2 cellular contexts compared by ENCODE assay signal in the genomic region with DNA sequence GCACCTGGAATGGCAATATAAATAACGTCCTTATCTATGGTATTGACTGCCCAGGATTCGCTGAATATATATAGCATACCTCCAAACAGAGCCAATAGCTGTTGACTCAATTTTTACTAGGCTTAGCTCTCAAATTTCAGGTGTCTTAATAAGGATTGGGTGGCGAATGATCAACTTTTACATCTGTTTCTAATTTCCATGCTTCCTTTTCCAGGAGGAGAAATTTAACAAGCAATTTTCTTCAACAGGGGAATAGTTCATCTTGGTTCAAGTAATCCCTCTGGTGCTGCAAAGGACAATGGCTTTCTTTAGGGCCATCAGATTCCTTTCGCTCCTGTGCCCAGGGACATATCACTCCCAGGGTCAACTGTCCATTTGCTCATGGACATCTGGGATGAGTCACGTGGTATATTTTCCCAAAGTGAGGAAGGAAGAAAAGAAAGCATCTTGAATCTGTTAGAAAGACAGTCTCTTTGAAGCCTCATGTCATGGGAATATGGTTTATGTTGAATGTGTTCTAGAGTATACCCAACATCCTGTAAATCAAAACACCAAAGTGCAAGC.
A peak's percentile ranks its signal among the peaks of the same experiment; 100 is the strongest.
TF ChIP-seq lines count a peak whose summit lies in the region.

No MANE protein-coding gene starts in this region.

TF ChIP-seq in HEK293, 187 proteins besides CTCF, POLR2A, EP300 and RAD21:
- TF ChIP-seq ZNF529 (tag by site-specific recombination; IDR thresholded peaks at IDR 0.05; ENCODE audit: insufficient replicate concordance) (no peak), FEZF1 (tag by site-specific recombination; IDR thresholded peaks at IDR 0.05) (0 out of 2 replicates have a peak, but pooled peaks have one; percentile 15)

TF ChIP-seq in K562, 482 proteins besides CTCF, POLR2A, EP300 and RAD21:
- TF ChIP-seq, protein P1, sequence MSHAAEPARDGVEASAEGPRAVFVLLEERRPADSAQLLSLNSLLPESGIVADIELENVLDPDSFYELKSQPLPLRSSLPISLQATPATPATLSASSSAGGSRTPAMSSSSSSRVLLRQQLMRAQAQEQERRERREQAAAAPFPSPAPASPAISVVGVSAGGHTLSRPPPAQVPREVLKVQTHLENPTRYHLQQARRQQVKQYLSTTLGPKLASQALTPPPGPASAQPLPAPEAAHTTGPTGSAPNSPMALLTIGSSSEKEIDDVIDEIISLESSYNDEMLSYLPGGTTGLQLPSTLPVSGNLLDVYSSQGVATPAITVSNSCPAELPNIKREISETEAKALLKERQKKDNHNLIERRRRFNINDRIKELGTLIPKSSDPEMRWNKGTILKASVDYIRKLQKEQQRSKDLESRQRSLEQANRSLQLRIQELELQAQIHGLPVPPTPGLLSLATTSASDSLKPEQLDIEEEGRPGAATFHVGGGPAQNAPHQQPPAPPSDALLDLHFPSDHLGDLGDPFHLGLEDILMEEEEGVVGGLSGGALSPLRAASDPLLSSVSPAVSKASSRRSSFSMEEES (CRISPR knock-in tag; IDR thresholded peaks at IDR 0.05) = peak; percentile 65
- TF ChIP-seq TCFL5 (CRISPR knock-in tag; conservative IDR thresholded peaks at IDR 0.05) = no peak
TF ChIP-seq in K562: peak in this region for 1.
